In the genomic region with DNA sequence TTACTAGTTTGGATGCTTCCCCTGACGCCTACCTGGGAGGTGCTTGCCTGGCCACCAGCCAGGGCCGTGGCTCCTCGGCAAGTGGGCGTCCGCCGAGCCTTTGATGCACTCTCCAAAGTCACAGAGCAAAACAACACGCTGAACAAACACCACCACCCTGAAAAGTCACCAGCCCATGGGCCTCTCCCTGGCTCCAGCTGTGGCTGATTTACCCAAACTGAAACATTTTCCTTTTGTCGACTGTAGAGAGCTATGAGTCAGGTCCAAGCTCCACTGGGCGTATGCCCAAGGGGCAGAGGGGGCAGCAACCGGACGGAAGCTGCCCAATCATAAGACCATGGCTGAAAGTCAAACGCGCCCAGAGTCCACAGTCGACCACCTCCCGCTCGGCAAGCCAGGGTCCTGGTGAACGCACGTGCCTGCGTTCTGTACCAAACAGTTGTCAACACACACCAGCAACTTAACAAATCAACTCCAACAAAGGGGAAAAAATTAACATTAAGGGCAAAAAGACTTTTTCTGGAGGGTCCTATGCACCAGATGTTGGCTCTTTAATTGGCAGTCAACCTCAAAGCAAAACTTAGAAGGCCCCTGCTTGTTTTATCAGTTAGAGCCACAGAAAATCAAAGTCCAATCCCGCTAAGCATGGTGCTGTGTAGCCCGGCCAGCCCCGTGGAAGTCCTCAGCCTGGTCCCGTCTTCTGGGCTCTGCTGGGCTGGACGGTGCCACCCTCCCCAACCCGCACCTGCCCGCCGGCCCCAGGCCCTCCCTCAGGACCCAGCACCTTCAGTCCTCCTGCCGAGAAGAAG, we compare ENCODE assay signal across 9 cellular contexts. TPM values are rescaled to one million over a fixed set of nuclear protein-coding genes. Genes with fewer than 3 reads are reported as not detected.
DNase-seq lines count a peak whose midpoint lies in the region; ATAC-seq and TF ChIP-seq lines count a peak whose summit lies in the region.
"Had no signal": no experiment of that assay in that cellular context is flagged by ENCODE, and none has a peak within 500 bp of the region (broad histone marks: within the 10 kb centered on the region; RNA-seq: fewer than 3 reads in every experiment).

No MANE protein-coding gene starts in this region.

- H3K27ac Mint-ChIP-seq in CD4-positive, CD25-positive, alpha-beta regulatory T cell = peak overlapping the region in 2 of 3 donors; percentile 55 to 69
- H3K27ac Mint-ChIP-seq in neural progenitor cell (peak overlapping the region; percentile 18), endodermal cell (no peak overlapping the region)
- H3K27ac Mint-ChIP-seq: dendritic cell treated with granulocyte-macrophage colony-stimulating factor and Interleukin-4, amounts not matched to agents 40 ng/mL and 50 ng/mL, for 4 days had no signal

- no peak for DNase-seq in CD4-positive, CD25-positive, alpha-beta regulatory T cell
- peak; percentile 60 for DNase-seq in NCI-H1092 treated with DMSO at 0.1 percent for 48 hours (lab: John Stamatoyannopoulos, UW)
- peak; percentile 47 for DNase-seq in brain microvascular endothelial cell
- DNase-seq in neural progenitor cell (ENCODE audit: low spot score) = no peak
- DNase-seq in endodermal cell = no peak

- H3K9ac ChIP-seq in neural progenitor cell (no peak overlapping the region), endodermal cell (ENCODE audit: extremely low read depth, low read length, poor library complexity, severe bottlenecking) (no peak overlapping the region)

- WGBS in endodermal cell (ENCODE audit: insufficient coverage in 1 of 2, insufficient read length in 1 of 2), 2 experiments = 83 to 90% methylated on average over 13 to 28 of the region's 28 CpGs

- H3K27me3 ChIP-seq in CD4-positive, CD25-positive, alpha-beta regulatory T cell (ENCODE audit: control insufficient read depth, insufficient read depth, low read length) = no peaks in the 10 kb centered on the region
- H3K27me3 ChIP-seq in brain microvascular endothelial cell (replicated peaks) (no peaks in the 10 kb centered on the region), neural progenitor cell (peaks cover 11% of the 10 kb centered on the region), endodermal cell (ENCODE audit: control insufficient read depth, insufficient read depth, low read length, poor library complexity, severe bottlenecking) (no peaks in the 10 kb centered on the region)

- no peaks in the 10 kb centered on the region for H3K36me3 Mint-ChIP-seq in CD4-positive, CD25-positive, alpha-beta regulatory T cell
- H3K36me3 Mint-ChIP-seq in neural progenitor cell (peaks cover 5% of the 10 kb centered on the region), endodermal cell (ENCODE audit: low read depth) (peaks cover 7% of the 10 kb centered on the region)

- H3K9me3 ChIP-seq in CD4-positive, CD25-positive, alpha-beta regulatory T cell (ENCODE audit: control insufficient read depth in 2 of 2, low read length in 2 of 2) = no peaks in the 10 kb centered on the region
- H3K9me3 ChIP-seq in neural progenitor cell (ENCODE audit: low read depth) (no peaks in the 10 kb centered on the region), endodermal cell (ENCODE audit: control insufficient read depth, low read length) (no peaks in the 10 kb centered on the region)

- in situ Hi-C loops in brain microvascular endothelial cell (cut with HindIII; ENCODE audit: low pct_ligation_motif_present, low sequenced_read_pairs) = loop anchor here (25.0 kb wide), 1 partner anchor 201 kb away; a partner anchor contains a TSS

- peaks cover 10% of the 10 kb centered on the region for H3K27me3 Mint-ChIP-seq in CD4-positive, CD25-positive, alpha-beta regulatory T cell
- H3K27me3 Mint-ChIP-seq in neural progenitor cell (ENCODE audit: insufficient read depth, low read depth) = peaks cover 5% of the 10 kb centered on the region
- H3K27me3 Mint-ChIP-seq in endodermal cell (ENCODE audit: insufficient read depth) = no peaks in the 10 kb centered on the region

- peaks cover 15% of the 10 kb centered on the region for H3K4me1 ChIP-seq in CD4-positive, CD25-positive, alpha-beta regulatory T cell (ENCODE audit: control insufficient read depth, insufficient read depth, low read length, poor library complexity, severe bottlenecking)
- peaks cover 25% of the 10 kb centered on the region for H3K4me1 ChIP-seq in neural progenitor cell
- peaks cover 3% of the 10 kb centered on the region for H3K4me1 ChIP-seq in endodermal cell (ENCODE audit: control insufficient read depth, insufficient read depth, low read length)

- peak overlapping the region in 1 of 4 donors; percentile 58 for H3K4me3 Mint-ChIP-seq in CD4-positive, CD25-positive, alpha-beta regulatory T cell
- H3K4me3 Mint-ChIP-seq in neural progenitor cell (no peak overlapping the region), endodermal cell (no peak overlapping the region)
- H3K4me3 Mint-ChIP-seq: dendritic cell treated with granulocyte-macrophage colony-stimulating factor and Interleukin-4, amounts not matched to agents 40 ng/mL and 50 ng/mL, for 4 days had no signal

- no peak overlapping the region for H2AFZ ChIP-seq in neural progenitor cell (replicated peaks)

- H3K4me2 ChIP-seq in neural progenitor cell = no peak overlapping the region

- no peaks in the 10 kb centered on the region for H3K9me3 Mint-ChIP-seq in CD4-positive, CD25-positive, alpha-beta regulatory T cell
- no peaks in the 10 kb centered on the region for H3K9me3 Mint-ChIP-seq in neural progenitor cell
- H3K9me3 Mint-ChIP-seq in endodermal cell = no peaks in the 10 kb centered on the region
- H3K9me3 Mint-ChIP-seq: dendritic cell treated with granulocyte-macrophage colony-stimulating factor and Interleukin-4, amounts not matched to agents 40 ng/mL and 50 ng/mL, for 4 days had no signal

- no peaks in the 10 kb centered on the region for H3K36me3 ChIP-seq in CD4-positive, CD25-positive, alpha-beta regulatory T cell (ENCODE audit: control insufficient read depth, insufficient read depth, low read length)
- H3K36me3 ChIP-seq in brain microvascular endothelial cell (replicated peaks) (no peaks in the 10 kb centered on the region), neural progenitor cell (no peaks in the 10 kb centered on the region), endodermal cell (ENCODE audit: control insufficient read depth, insufficient read depth, low read length) (no peaks in the 10 kb centered on the region)

- H3F3A ChIP-seq in neural progenitor cell (ENCODE audit: low read depth) = no peaks in the 10 kb centered on the region

- no peak overlapping the region for H3K27ac ChIP-seq in CD4-positive, CD25-positive, alpha-beta regulatory T cell (ENCODE audit: insufficient read depth, low read length, poor library complexity, severe bottlenecking)
- no peak overlapping the region for H3K27ac ChIP-seq in brain microvascular endothelial cell
- H3K27ac ChIP-seq in neural progenitor cell = no peak overlapping the region
- H3K27ac ChIP-seq in endodermal cell (ENCODE audit: low read depth, low read length) = no peak overlapping the region

- TF ChIP-seq CTCF in brain microvascular endothelial cell (IDR thresholded peaks at IDR 0.05; ENCODE audit: low read depth, low read length, missing control alignments) (no peak), neural progenitor cell (IDR thresholded peaks at IDR 0.05) (no peak), endodermal cell (conservative IDR thresholded peaks at IDR 0.05) (no peak)

- H4K20me1 ChIP-seq in neural progenitor cell (ENCODE audit: low read depth) = peaks cover 69% of the 10 kb centered on the region

- H3K4me1 Mint-ChIP-seq in CD4-positive, CD25-positive, alpha-beta regulatory T cell = peaks cover 0 to 31% (median 7%) of the 10 kb centered on the region in 4 donors
- peaks cover 55% of the 10 kb centered on the region for H3K4me1 Mint-ChIP-seq in neural progenitor cell
- peaks cover 37% of the 10 kb centered on the region for H3K4me1 Mint-ChIP-seq in endodermal cell

- H3K79me2 ChIP-seq in neural progenitor cell (ENCODE audit: low read depth) = peaks cover 9% of the 10 kb centered on the region

- ATAC-seq in CD4-positive, CD25-positive, alpha-beta regulatory T cell (ENCODE audit: low read depth in 2 of 2) = no peak
- no peak for ATAC-seq in HG03354 (IDR thresholded peaks at IDR 0.05; ENCODE audit: poor library complexity, severe bottlenecking, unreplicated experiment)
- ATAC-seq in GM18520 (IDR thresholded peaks at IDR 0.05; ENCODE audit: unreplicated experiment) = no peak
- ATAC-seq in HG03175 (IDR thresholded peaks at IDR 0.05; ENCODE audit: unreplicated experiment) = no peak

- no peak overlapping the region for H3K4me3 ChIP-seq in CD4-positive, CD25-positive, alpha-beta regulatory T cell (ENCODE audit: low read depth, low read length)
- H3K4me3 ChIP-seq in brain microvascular endothelial cell (ENCODE audit: low read depth, low read length) = peak overlapping the region; percentile 15
- H3K4me3 ChIP-seq in neural progenitor cell = no peak overlapping the region
- no peak overlapping the region for H3K4me3 ChIP-seq in endodermal cell (ENCODE audit: low read length)

RNA-seq across cellular contexts. Expression of a gene that starts 47.3 kb away (rescaled TPM):
- 0.72 TPM for total RNA-seq in CD4-positive, CD25-positive, alpha-beta regulatory T cell
- polyA plus RNA-seq in CD4-positive, CD25-positive, alpha-beta regulatory T cell = under 1 TPM; 0.06 to 0.27 (median 0.12) TPM
- total RNA-seq in neural progenitor cell (ENCODE audit: low replicate concordance) (21.2 and 34.8 TPM in 2 replicates), endodermal cell (100 to 1,000 TPM in 1 of 2 donors, 10 to 100 TPM in 1; 88.2 to 116 TPM)
- polyA plus RNA-seq in endodermal cell (2013, experiment 1 of 2) = 56.3 TPM
- polyA plus RNA-seq in endodermal cell (2013, experiment 2 of 2) = 53.8 TPM

RNA-seq across cellular contexts. Expression of a gene that starts 48.1 kb away (rescaled TPM):
- 0.32 TPM for total RNA-seq in CD4-positive, CD25-positive, alpha-beta regulatory T cell
- polyA plus RNA-seq in CD4-positive, CD25-positive, alpha-beta regulatory T cell = not detected
- total RNA-seq in neural progenitor cell (ENCODE audit: low replicate concordance) (7.7 and 11.8 TPM in 2 replicates), endodermal cell (10 to 100 TPM; 21.7 to 38.9 TPM)
- 16.3 TPM for polyA plus RNA-seq in endodermal cell (2013, experiment 1 of 2)
- 14.2 TPM for polyA plus RNA-seq in endodermal cell (2013, experiment 2 of 2)

Comparison
In these comparisons a context has a peak if more than half of its experiments do, and no peak if none do; other contexts are left out.
1. DNase-seq: peak in NCI-H1092 treated with DMSO at 0.1 percent for 48 hours (single experiment) and brain microvascular endothelial cell (single experiment); none in CD4-positive, CD25-positive, alpha-beta regulatory T cell (0 of 3), neural progenitor cell (single experiment) and endodermal cell (single experiment).
2. RNA of a gene that starts 47.3 kb away (total RNA-seq): 88.2 to 116 TPM in endodermal cell and 21.2 to 34.8 TPM in neural progenitor cell; 0.72 TPM in CD4-positive, CD25-positive, alpha-beta regulatory T cell (single experiment); every median in the first group is over 10 times any median in the second.